16 cellular contexts compared by ENCODE assay signal in the genomic region with DNA sequence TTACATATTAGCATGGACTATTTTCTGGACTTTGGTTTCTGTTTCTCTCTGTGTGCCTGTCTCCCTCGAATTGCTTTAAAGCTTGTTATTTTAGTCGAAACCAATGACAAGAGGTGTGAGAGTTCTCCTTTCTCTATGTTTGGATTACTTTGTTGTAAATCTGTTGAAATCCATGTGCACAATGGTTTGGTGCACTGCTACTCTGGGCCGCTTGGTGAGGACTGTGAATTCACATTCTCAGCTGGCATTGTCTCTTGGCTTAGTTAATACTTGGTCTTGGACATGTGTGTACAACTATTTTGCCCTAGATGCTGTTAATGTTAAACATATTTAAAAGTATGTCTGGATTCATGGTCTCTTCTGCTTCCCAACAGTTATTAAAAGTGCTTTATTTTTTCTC. TPM values are rescaled to one million over a fixed set of nuclear protein-coding genes. Genes with fewer than 3 reads are reported as not detected.
A peak's percentile ranks its signal among the peaks of the same experiment; 100 is the strongest.
DNase-seq lines count a peak whose midpoint lies in the region; ATAC-seq, FAIRE-seq and TF ChIP-seq lines count a peak whose summit lies in the region.
"Had no signal": no experiment of that assay in that cellular context is flagged by ENCODE, and none has a peak within 500 bp of the region (broad histone marks: within the 10 kb centered on the region; RNA-seq: fewer than 3 reads in every experiment).

No MANE protein-coding gene starts in this region.

- H2AFZ ChIP-seq in ACC112 (ENCODE audit: low read length, unreplicated experiment), result peak overlapping the region; percentile 68

- no peak overlapping the region for H3K27ac ChIP-seq in ACC112 (ENCODE audit: low read depth, low read length)
- H3K27ac ChIP-seq in small intestine (ENCODE audit: low read depth in 1 of 2, low read length in 1 of 2), result no peak overlapping the region
- no peak overlapping the region for H3K27ac ChIP-seq in endodermal cell (ENCODE audit: low read depth, low read length)
- H3K27ac ChIP-seq: BLaER1 treated with 17β-estradiol and CSF1 and Interleukin-3, amounts not matched to agents 10 nM and 100 nM had no signal

- no peak for ATAC-seq in WTC11

- TF ChIP-seq CTCF in WTC11 (IDR thresholded peaks at IDR 0.05) (no peak), nephron (IDR thresholded peaks at IDR 0.05; ENCODE audit: unreplicated experiment in 3 of 3) (no peak), endodermal cell (conservative IDR thresholded peaks at IDR 0.05) (no peak)

- FAIRE-seq in small intestine (lab: Jason Lieb, UNC), result no peak
- FAIRE-seq: H1, HTR-8/SVneo had no signal

- no peaks in the 10 kb centered on the region for H3K36me3 Mint-ChIP-seq in WTC11
- H3K36me3 Mint-ChIP-seq in nephron (ENCODE audit: low read depth), result no peaks in the 10 kb centered on the region
- no peaks in the 10 kb centered on the region for H3K36me3 Mint-ChIP-seq in endodermal cell (ENCODE audit: low read depth)
- H3K36me3 Mint-ChIP-seq: CD4-positive, CD25-positive, alpha-beta regulatory T cell had no signal

- H3K9me3 Mint-ChIP-seq in WTC11 (no peaks in the 10 kb centered on the region), nephron (no peaks in the 10 kb centered on the region), endodermal cell (no peaks in the 10 kb centered on the region)

- no peak for DNase-seq in WTC11 (ENCODE audit: low spot score)
- DNase-seq in small intestine, result peak; percentile 37
- DNase-seq in endodermal cell, result no peak
- no peak for DNase-seq in NCI-H345 (lab: John Stamatoyannopoulos, UW)
- no peak for DNase-seq in activated T-cell treated with anti-CD3 and anti-CD28 coated beads for 4 hours
- DNase-seq: 8988T; ACHN; Calu3; CD4-positive, CD25-positive, alpha-beta regulatory T cell; DMS 273 treated with DMSO at 0.1 percent for 48 hours had no signal

- no peaks in the 10 kb centered on the region for H3K9me3 ChIP-seq in small intestine (ENCODE audit: control insufficient read depth, low read depth)
- no peaks in the 10 kb centered on the region for H3K9me3 ChIP-seq in endodermal cell (ENCODE audit: control insufficient read depth, low read length)
- H3K9me3 ChIP-seq: HAP-1 had no signal

- H3K27me3 ChIP-seq in ACC112 (ENCODE audit: insufficient read depth, low read length), result peaks cover 60% of the 10 kb centered on the region
- peaks cover 0 to 2% of the 10 kb centered on the region in 2 donors for H3K27me3 ChIP-seq in small intestine (ENCODE audit: control insufficient read depth in 2 of 2, insufficient read depth in 2 of 2, low read length in 2 of 2)
- H3K27me3 ChIP-seq in endodermal cell (ENCODE audit: control insufficient read depth, insufficient read depth, low read length, poor library complexity, severe bottlenecking), result no peaks in the 10 kb centered on the region
- H3K27me3 ChIP-seq: BLaER1 treated with 17β-estradiol and CSF1 and Interleukin-3, amounts not matched to agents 10 nM and 100 nM had no signal

- no peak overlapping the region for H3K4me3 Mint-ChIP-seq in WTC11
- peak overlapping the region in 2 of 3 experiments; percentile 3 to 22 for H3K4me3 Mint-ChIP-seq in nephron
- no peak overlapping the region for H3K4me3 Mint-ChIP-seq in endodermal cell
- H3K4me3 Mint-ChIP-seq: CD4-positive, CD25-positive, alpha-beta regulatory T cell had no signal

- H3K79me2 ChIP-seq in ACC112 (ENCODE audit: control insufficient read depth, insufficient read depth, low read length, unreplicated experiment), result no peaks in the 10 kb centered on the region

- 25 to 62% (median 31%) methylated on average over 3 of the region's 3 CpGs for WGBS in small intestine, 3 donors
- 96% methylated on average over 3 of the region's 3 CpGs; no CpG with 5 or more reads in 1 of the 2 experiments for WGBS in endodermal cell (ENCODE audit: insufficient coverage in 1 of 2, insufficient read length in 1 of 2), 2 experiments

- POLR2A ChIA-PET in WTC11 (lab: Charles Lee), result no interaction called here

- peaks cover 45% of the 10 kb centered on the region for H3K4me1 Mint-ChIP-seq in WTC11
- H3K4me1 Mint-ChIP-seq in nephron, result peaks cover 31% of the 10 kb centered on the region
- H3K4me1 Mint-ChIP-seq in endodermal cell, result peaks cover 22% of the 10 kb centered on the region
- H3K4me1 Mint-ChIP-seq: CD4-positive, CD25-positive, alpha-beta regulatory T cell had no signal

- H3K27ac Mint-ChIP-seq in WTC11 (peak overlapping the region; percentile 76), nephron (peak overlapping the region in 2 of 3 experiments; percentile 62 to 84), endodermal cell (no peak overlapping the region)
- H3K27ac Mint-ChIP-seq: CD4-positive, CD25-positive, alpha-beta regulatory T cell had no signal

- H3K4me1 ChIP-seq in ACC112 (ENCODE audit: control insufficient read depth, insufficient read depth, low read length, unreplicated experiment), result no peaks in the 10 kb centered on the region
- H3K4me1 ChIP-seq in small intestine (ENCODE audit: control insufficient read depth in 2 of 2, insufficient read depth in 1 of 2, low read depth in 1 of 2, low read length in 1 of 2), result no peaks in the 10 kb centered on the region
- peaks cover 15% of the 10 kb centered on the region for H3K4me1 ChIP-seq in endodermal cell (ENCODE audit: control insufficient read depth, insufficient read depth, low read length)

- no peaks in the 10 kb centered on the region for H3K36me3 ChIP-seq in ACC112 (ENCODE audit: insufficient read depth, low read length)
- H3K36me3 ChIP-seq in small intestine (ENCODE audit: control insufficient read depth in 2 of 2, insufficient read depth in 2 of 2, low read length in 2 of 2), result no peaks in the 10 kb centered on the region
- no peaks in the 10 kb centered on the region for H3K36me3 ChIP-seq in endodermal cell (ENCODE audit: control insufficient read depth, insufficient read depth, low read length)
- H3K36me3 ChIP-seq: BLaER1 treated with 17β-estradiol and CSF1 and Interleukin-3, amounts not matched to agents 10 nM and 100 nM; HAP-1 had no signal

- CTCF ChIA-PET in WTC11 (lab: Charles Lee), result no interaction called here

- H3K9ac ChIP-seq in endodermal cell (ENCODE audit: extremely low read depth, low read length, poor library complexity, severe bottlenecking), result no peak overlapping the region
- H3K9ac ChIP-seq: BLaER1 treated with 17β-estradiol and CSF1 and Interleukin-3, amounts not matched to agents 10 nM and 100 nM had no signal

- peak overlapping the region; percentile 37; the same call in 1 of the 2 replicates for H3K4me3 ChIP-seq in ACC112 (ENCODE audit: low read depth, low read length)
- no peak overlapping the region for H3K4me3 ChIP-seq in small intestine (ENCODE audit: low read depth in 1 of 2, low read length in 2 of 2)
- H3K4me3 ChIP-seq in endodermal cell (ENCODE audit: low read length), result no peak overlapping the region
- H3K4me3 ChIP-seq: BLaER1 treated with 17β-estradiol and CSF1 and Interleukin-3, amounts not matched to agents 10 nM and 100 nM; HAP-1 had no signal

- no peaks in the 10 kb centered on the region for H3K27me3 Mint-ChIP-seq in WTC11 (ENCODE audit: low read depth)
- H3K27me3 Mint-ChIP-seq in nephron (ENCODE audit: low read depth), result no peaks in the 10 kb centered on the region
- H3K27me3 Mint-ChIP-seq in endodermal cell (ENCODE audit: insufficient read depth), result no peaks in the 10 kb centered on the region

TF ChIP-seq in WTC11, 78 proteins besides CTCF, POLR2A, EP300 and RAD21:
- no peak for TF ChIP-seq RORB (CRISPR knock-in tag; IDR thresholded peaks at IDR 0.05)

RNA-seq across cellular contexts. Expression of gene MED12L, which starts 23.9 kb away (rescaled TPM):
- total RNA-seq in WTC11 (2021) (22.3 to 27.4 TPM (median 25.2 TPM) in 3 replicates), endodermal cell (10 to 100 TPM; 15.5 to 28.9 TPM)
- polyA plus RNA-seq in small intestine, result under 1 TPM; 0.16 to 0.45 (median 0.27) TPM
- 5.7 TPM for polyA plus RNA-seq in endodermal cell (2013, experiment 1 of 2)
- 8.1 TPM for polyA plus RNA-seq in endodermal cell (2013, experiment 2 of 2)
- polyA plus RNA-seq: CD4-positive, CD25-positive, alpha-beta regulatory T cell had no signal

Comparison
In these comparisons a context has a peak if more than half of its experiments do, and no peak if none do; other contexts are left out.
1. H3K4me3 Mint-ChIP-seq: peak in nephron (2 of 3); none in WTC11 (single experiment) and endodermal cell (single experiment).